ENCODE assay signal across 1 cellular context in genomic region chr11:437228-437870, GRCh38.
A peak's percentile ranks its signal among the peaks of the same experiment; 100 is the strongest.
TF ChIP-seq lines count a peak whose summit lies in the region.

No MANE protein-coding gene starts in this region.

TF ChIP-seq in K562, 482 proteins besides CTCF, POLR2A, EP300 and RAD21:
- TF ChIP-seq ZNF740 (CRISPR knock-in tag; IDR thresholded peaks at IDR 0.05): peak; percentile 30; the same call in 1 of the 2 replicates
- no peak for TF ChIP-seq ZNF740 (tag; IDR thresholded peaks at IDR 0.05)
- no peak for TF ChIP-seq NFYB (IDR thresholded peaks at IDR 0.05; ENCODE audit: extremely low read depth, insufficient read length)
